In the genomic region with DNA sequence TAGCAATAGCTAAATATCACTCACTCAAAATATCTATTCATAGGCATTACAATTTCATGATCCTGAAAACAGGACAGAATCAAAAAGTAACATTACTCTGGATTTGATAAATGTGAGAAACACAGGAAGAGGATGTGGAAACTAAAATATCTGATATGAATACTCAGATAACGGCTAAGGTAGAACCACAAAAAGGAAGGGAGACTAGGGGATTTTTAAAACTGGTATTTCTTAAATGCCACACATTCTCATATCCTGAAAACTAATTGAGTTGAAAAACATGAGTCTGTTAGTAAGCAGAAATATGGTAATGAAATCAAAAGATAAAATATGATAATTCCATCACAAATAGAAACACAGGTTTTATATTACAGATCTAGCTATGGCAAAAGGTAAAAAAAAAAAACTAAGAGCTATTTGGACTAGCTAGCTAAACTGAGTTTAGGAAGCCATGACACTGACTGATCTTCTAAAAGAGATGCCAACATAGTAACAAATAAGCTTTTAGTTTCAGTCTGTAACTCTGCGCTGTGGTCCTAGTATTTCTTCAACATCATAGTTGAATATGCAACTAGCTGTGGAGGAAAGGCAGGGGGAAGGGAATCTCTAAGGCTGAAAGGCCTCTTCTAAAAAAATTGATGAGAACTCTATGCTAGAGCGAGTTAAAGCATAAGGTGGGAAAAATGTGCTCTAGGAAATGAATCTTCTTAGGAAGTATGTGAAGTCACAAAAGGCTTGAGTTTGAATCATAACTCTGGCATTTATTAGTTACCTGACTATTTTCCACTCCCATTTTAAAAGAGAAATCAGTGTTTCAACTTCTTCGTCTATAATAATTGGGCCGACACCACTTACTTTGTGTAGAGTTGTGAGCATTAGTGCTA, we compare ENCODE assay signal across 1 cellular context.
TF ChIP-seq lines count a peak whose summit lies in the region.

No MANE protein-coding gene starts in this region.

TF ChIP-seq in GM12878, 131 proteins besides CTCF, POLR2A, EP300 and RAD21 (continued from another document):
- peak; percentile 77 for TF ChIP-seq RELB (IDR thresholded peaks at IDR 0.05; ENCODE audit: low read depth)
